22 cellular contexts compared by ENCODE assay signal in the genomic region with DNA sequence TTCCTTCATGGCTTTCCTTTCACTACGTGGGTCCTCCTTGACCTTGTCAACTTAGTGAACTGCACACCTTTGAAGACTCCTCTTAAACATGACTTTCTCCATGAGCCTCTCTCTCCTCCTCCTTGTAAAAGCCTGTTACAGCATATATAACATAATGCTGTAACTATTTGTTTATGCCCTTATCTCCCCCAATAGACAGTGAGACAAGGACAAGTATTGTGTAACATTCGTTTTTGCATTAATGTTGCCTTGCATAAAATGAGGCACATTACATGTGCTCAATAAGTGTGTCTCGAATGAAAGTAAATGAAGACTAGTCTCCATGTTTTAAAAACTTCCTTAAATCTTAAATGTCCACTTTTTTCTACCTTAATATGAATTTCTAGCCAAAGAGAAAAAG. TPM values are rescaled to one million over a fixed set of nuclear protein-coding genes. Genes with fewer than 3 reads are reported as not detected.
DNase-seq lines count a peak whose midpoint lies in the region; ATAC-seq, FAIRE-seq and TF ChIP-seq lines count a peak whose summit lies in the region.
"Had no signal": no experiment of that assay in that cellular context is flagged by ENCODE, and none has a peak within 500 bp of the region (broad histone marks: within the 10 kb centered on the region; RNA-seq: fewer than 3 reads in every experiment).

No MANE protein-coding gene starts in this region.

- H3K27ac ChIP-seq in IMR-90 (ENCODE audit: insufficient read depth, low read length) (no peak overlapping the region), K562 (ENCODE audit: extremely low read depth, low read depth, low read length) (no peak overlapping the region), pancreas (no peak overlapping the region)
- H3K27ac ChIP-seq: GM23248 had no signal

- POLR2A ChIA-PET in IMR-90 (lab: Charles Lee; ENCODE audit: unreplicated experiment) = no interaction called here
- POLR2A ChIA-PET in K562 (lab: Yijun Ruan, JAX) = no interaction called here

- CTCF ChIA-PET in IMR-90 (lab: Yijun Ruan, JAX) = no interaction called here
- CTCF ChIA-PET in K562 (lab: Yijun Ruan, JAX; ENCODE audit: low intra/inter-chr PET ratio) = no interaction called here

- no CpG with 5 or more reads among the region's 3 CpGs for WGBS in IMR-90 (ENCODE audit: extremely low coverage in 2 of 2, insufficient read length in 1 of 2), 2 experiments
- 9% methylated on average over 3 of the region's 3 CpGs for WGBS in K562 (ENCODE audit: insufficient coverage, low coverage, missing lambda C conversion rate)
- 54% methylated on average over 3 of the region's 3 CpGs for WGBS in pancreas, 2 donors

- no peak overlapping the region for H4K5ac ChIP-seq in IMR-90 (ENCODE audit: low read depth, low read length)

- H4K20me1 ChIP-seq in IMR-90 (ENCODE audit: insufficient read depth, low read length) = no peaks in the 10 kb centered on the region
- H4K20me1 ChIP-seq in K562 (replicated peaks; ENCODE audit: control insufficient read depth, insufficient read depth, low read length) = no peaks in the 10 kb centered on the region

- H3K56ac ChIP-seq in IMR-90 (ENCODE audit: extremely low read depth, insufficient read depth, low read length) = no peak overlapping the region

- TF ChIP-seq CTCF in IMR-90 (conservative IDR thresholded peaks at IDR 0.05; ENCODE audit: low read depth, low read length) (no peak), K562 (IDR thresholded peaks at IDR 0.05 in 2 of 3, conservative IDR thresholded peaks at IDR 0.05 in 1 of 3; ENCODE audit: insufficient read depth in 2 of 3, low read depth in 1 of 3, low read length in 3 of 3) (no peak), mesothelial cell of epicardium (IDR thresholded peaks at IDR 0.05; ENCODE audit: unreplicated experiment) (no peak), pancreas (IDR thresholded peaks at IDR 0.05) (no peak)

- no peak overlapping the region for H4K91ac ChIP-seq in IMR-90 (ENCODE audit: insufficient read depth, low read depth, low read length)

- H3K27me3 Mint-ChIP-seq in mesothelial cell of epicardium (ENCODE audit: low read depth) = no peaks in the 10 kb centered on the region

- H3K36me3 ChIP-seq in IMR-90 (ENCODE audit: control insufficient read depth, insufficient read depth, low read length) (no peaks in the 10 kb centered on the region), K562 (ENCODE audit: control insufficient read depth, insufficient read depth, low read length) (no peaks in the 10 kb centered on the region), pancreas (no peaks in the 10 kb centered on the region)

- no peak overlapping the region for H3K4me2 ChIP-seq in IMR-90 (ENCODE audit: low read depth, low read length)
- no peak overlapping the region for H3K4me2 ChIP-seq in K562 (ENCODE audit: insufficient read depth, low read length)

- H3K4me3 ChIP-seq in IMR-90 (ENCODE audit: insufficient read depth, low read depth, low read length) (no peak overlapping the region), K562 (no peak overlapping the region), pancreas (no peak overlapping the region)
- H3K4me3 ChIP-seq: GM23248 had no signal

- H3K4ac ChIP-seq in IMR-90 (ENCODE audit: low read depth, low read length) = no peak overlapping the region

- no TSS peak for BruUV-seq in IMR-90 (replicated peaks; lab: Mats Ljungman, UMichigan)
- no TSS peak for BruUV-seq in K562 (replicated peaks; lab: Mats Ljungman, UMichigan)

- H2BK5ac ChIP-seq in IMR-90 (ENCODE audit: low read depth, low read length, poor library complexity, severe bottlenecking) = no peak overlapping the region

- TF ChIP-seq RAD21 in IMR-90 (IDR thresholded peaks at IDR 0.05; ENCODE audit: low read length) (no peak), K562 (CRISPR knock-in tag; conservative IDR thresholded peaks at IDR 0.05 in 1 of 2, IDR thresholded peaks at IDR 0.05 in 1 of 2) (no peak)

- DNase-seq in IMR-90 = no peak
- no peak for DNase-seq in K562 (ENCODE audit: extremely low read depth in 1 of 4, low spot score in 3 of 4)
- DNase-seq in mesothelial cell of epicardium (ENCODE audit: low spot score in 2 of 2, unreplicated experiment in 2 of 2) = no peak
- DNase-seq in G401 (ENCODE audit: low spot score) = no peak
- DNase-seq in pancreas = no peak
- DNase-seq in activated naive CD4-positive, alpha-beta T cell (lab: John Stamatoyannopoulos, UW) = no peak
- DNase-seq: CD4-positive, CD25-positive, alpha-beta regulatory T cell; DMS 273 treated with DMSO at 0.1 percent for 48 hours; DND-41; GM23248; Kasumi-1; NCI-H1417; NCI-H2081 treated with DMSO at 0.1 percent for 48 hours; NCI-H2171 treated with DMSO at 0.1 percent for 48 hours; NCI-H524 treated with DMSO at 0.1 percent for 48 hours; PC-3; RPMI8226; SHP77; SW 1271 had no signal

- FAIRE-seq in K562 (lab: Jason Lieb, UNC) (no peak), pancreas (lab: Jason Lieb, UNC) (no peak)
- FAIRE-seq: GM12891 had no signal

- H3K9ac ChIP-seq in IMR-90 (ENCODE audit: low read depth, low read length) (no peak overlapping the region), K562 (ENCODE audit: insufficient read depth in 1 of 2, low read depth in 2 of 2, low read length in 2 of 2) (no peak overlapping the region)
- H3K9ac ChIP-seq: GM23248 had no signal

- no peak overlapping the region for H2BK120ac ChIP-seq in IMR-90 (ENCODE audit: low read depth, low read length)

- H3K36me3 Mint-ChIP-seq in mesothelial cell of epicardium = no peaks in the 10 kb centered on the region
- H3K36me3 Mint-ChIP-seq: CD4-positive, CD25-positive, alpha-beta regulatory T cell had no signal

- no peak overlapping the region for H2AK9ac ChIP-seq in IMR-90 (replicated peaks; ENCODE audit: low read depth, low read length, poor library complexity)

- no peak for ATAC-seq in IMR-90 (ENCODE audit: low read depth)
- no peak for ATAC-seq in K562
- no peak for ATAC-seq in GM19452 (IDR thresholded peaks at IDR 0.05; ENCODE audit: unreplicated experiment)
- ATAC-seq in pancreas = no peak
- ATAC-seq: HCT116, PC-3 had no signal

- no peak overlapping the region for H2BK20ac ChIP-seq in IMR-90 (ENCODE audit: low read depth, low read length)

- H3K79me2 ChIP-seq in K562 (ENCODE audit: control insufficient read depth, insufficient read depth, low read length) = no peaks in the 10 kb centered on the region

- H3K23ac ChIP-seq in IMR-90 (ENCODE audit: low read depth, low read length) = no peak overlapping the region

- H3K27ac Mint-ChIP-seq in mesothelial cell of epicardium = peak overlapping the region; percentile 76
- H3K27ac Mint-ChIP-seq: CD4-positive, CD25-positive, alpha-beta regulatory T cell had no signal

- H3K9me3 Mint-ChIP-seq in mesothelial cell of epicardium = no peaks in the 10 kb centered on the region

- TF ChIP-seq POLR2A in IMR-90 (IDR thresholded peaks at IDR 0.05; ENCODE audit: low read depth, low read length) (no peak), K562 (conservative IDR thresholded peaks at IDR 0.05) (no peak)

- H3K14ac ChIP-seq in IMR-90 (replicated peaks; ENCODE audit: low read depth, low read length) = no peak overlapping the region

- H3K79me1 ChIP-seq in IMR-90 (ENCODE audit: low read depth in 1 of 2, low read length in 2 of 2) = no peaks in the 10 kb centered on the region; a peak in 1 of 4 replicates

- H4K8ac ChIP-seq in IMR-90 (ENCODE audit: low read depth in 2 of 2, low read length in 2 of 2) = no peak overlapping the region

- H3K4me1 Mint-ChIP-seq in mesothelial cell of epicardium = peaks cover 37% of the 10 kb centered on the region

- H3K9me1 ChIP-seq in IMR-90 (ENCODE audit: insufficient read depth, low read length) = peaks cover 4% of the 10 kb centered on the region; the same call in 1 of the 2 replicates
- no peaks in the 10 kb centered on the region for H3K9me1 ChIP-seq in K562 (ENCODE audit: control insufficient read depth, insufficient read depth, low read length)

- no peaks in the 10 kb centered on the region for H3K9me3 ChIP-seq in IMR-90 (ENCODE audit: control insufficient read depth, insufficient read depth, low read length)
- no peaks in the 10 kb centered on the region for H3K9me3 ChIP-seq in K562 (replicated peaks; ENCODE audit: control insufficient read depth, insufficient read depth, low read depth, low read length)
- H3K9me3 ChIP-seq in pancreas = no peaks in the 10 kb centered on the region

- H3K4me1 ChIP-seq in IMR-90 (ENCODE audit: control insufficient read depth, insufficient read depth, low read length) (peaks cover 5% of the 10 kb centered on the region), K562 (replicated peaks in 1 of 2; ENCODE audit: control insufficient read depth in 2 of 2, insufficient read depth in 2 of 2, low read length in 2 of 2) (peaks cover 10 to 15% of the 10 kb centered on the region in 2 experiments; a peak in 4 of 5 replicates), pancreas (peaks cover 11 to 38% (median 37%) of the 10 kb centered on the region in 3 donors)

- no peak overlapping the region for H3K4me3 Mint-ChIP-seq in mesothelial cell of epicardium
- H3K4me3 Mint-ChIP-seq: CD4-positive, CD25-positive, alpha-beta regulatory T cell had no signal

- dilution Hi-C loops in IMR-90 (cut with HindIII; ENCODE audit: low sequenced_read_pairs, unreplicated experiment) = loop anchor here (25.0 kb wide), 1 partner anchor 130 kb away; the partner anchor contains the start of gene LAMB4

- H2AFZ ChIP-seq in IMR-90 (replicated peaks; ENCODE audit: low read length, poor library complexity) = no peak overlapping the region
- H2AFZ ChIP-seq in K562 (ENCODE audit: low read depth, low read length) = no peak overlapping the region
- H2AFZ ChIP-seq: GM23248 had no signal

- TF ChIP-seq EP300 in K562 (IDR thresholded peaks at IDR 0.05; ENCODE audit: low read length) = no peak

- in situ Hi-C loops in IMR-90 (cut with MboI; ENCODE audit: low sequenced_read_pairs) (no loop called here), K562 (cut with MboI) (no loop called here), G401 (cut with HindIII; ENCODE audit: low sequenced_read_pairs) (no loop called here)

- H2AK5ac ChIP-seq in IMR-90 (ENCODE audit: low read depth, low read length) = no peak overlapping the region

- H3K27me3 ChIP-seq in IMR-90 (ENCODE audit: control insufficient read depth, insufficient read depth, low read length) (no peaks in the 10 kb centered on the region), K562 (ENCODE audit: control insufficient read depth in 2 of 2, insufficient read depth in 2 of 2, low read length in 2 of 2) (peaks cover 0 to 4% of the 10 kb centered on the region in 2 experiments; a peak in 2 of 5 replicates), pancreas (no peaks in the 10 kb centered on the region)

- no peak overlapping the region for H3K18ac ChIP-seq in IMR-90 (ENCODE audit: low read depth, low read length)

- intact Hi-C loops in IMR-90 (cut with micrococcal nuclease) (no loop called here), K562 (cut with micrococcal nuclease) (no loop called here), pancreas (cut with DNase I) (no loop called here)

- no peak overlapping the region for H2BK15ac ChIP-seq in IMR-90 (ENCODE audit: low read depth, low read length)

RNA-seq across cellular contexts. Expression of gene LAMB1, which starts 4.3 kb away (rescaled TPM):
- total RNA-seq in IMR-90 (2012; rRNA removed) (117 TPM in 2 replicates), K562 (2014; rRNA removed) (10.2 and 10.5 TPM in 2 replicates), K562 (2014; rRNA removed; fragmentation: Illumina TruSeq; extraction: Trizol) (9.8 and 14.5 TPM in 2 replicates), K562 (2015; rRNA removed; fragmentation: Illumina TruSeq; extraction: Trizol) (17.7 and 18.1 TPM in 2 replicates), K562 (2021) (16.6 and 17.3 TPM in 2 replicates), mesothelial cell of epicardium (556 to 593 TPM (median 584 TPM) in 3 replicates), pancreas (100 to 1,000 TPM in 3 of 6 donors, 10 to 100 TPM in 3; 25.5 to 169 (median 101) TPM)
- polyA plus RNA-seq in IMR-90 (2012; rRNA removed) (97.5 and 114 TPM in 2 replicates), K562 (2011; rRNA removed) (12.3 and 21.6 TPM in 2 replicates), K562 (2014; fragmentation: Illumina TruSeq; extraction: Trizol) (13.7 and 14.3 TPM in 2 replicates), K562 (2014; fragmentation: Nextera tagmentation; extraction: Ambion mirVana) (10 to 100 TPM in 1 of 2 experiments, 1 to 10 TPM in 1; 6.0 to 11.7 TPM), K562 (2014; rRNA removed) (9.8 and 16.1 TPM in 2 replicates), pancreas (100 to 1,000 TPM; 137 to 167 TPM)
- polyA plus RNA-seq in IMR-90 (2012; cell fraction: cytosol; rRNA removed) = 83.3 and 90.8 TPM in 2 replicates
- 304 and 403 TPM in 2 replicates for polyA plus RNA-seq in IMR-90 (2012; cell fraction: nucleus; rRNA removed; ENCODE audit: low replicate concordance)
- 65.8 and 106 TPM in 2 replicates for total RNA-seq in K562 (2011; cell fraction: chromatin; rRNA removed; ENCODE audit: low replicate concordance)
- 51.9 and 59.0 TPM in 2 replicates for total RNA-seq in K562 (2011; cell fraction: nucleolus; rRNA removed)
- total RNA-seq in K562 (2011; cell fraction: nucleoplasm; rRNA removed) = 55.5 and 61.5 TPM in 2 replicates
- polyA plus RNA-seq in K562 (2011; cell fraction: cytosol; rRNA removed) = 12.5 and 21.5 TPM in 2 replicates
- 58.9 and 88.5 TPM in 2 replicates for polyA plus RNA-seq in K562 (2011; cell fraction: nucleus; rRNA removed)
- polyA plus RNA-seq in K562 (2012) = 15.6 and 25.8 TPM in 2 replicates
- polyA minus RNA-seq in K562 (2011; rRNA and poly(A)+ RNA removed) = 30.3 and 34.1 TPM in 2 replicates
- 18.7 and 26.3 TPM in 2 replicates for polyA minus RNA-seq in K562 (2011; cell fraction: cytosol; rRNA and poly(A)+ RNA removed)
- 29.2 and 49.0 TPM in 2 replicates for polyA minus RNA-seq in K562 (2011; cell fraction: nucleus; rRNA and poly(A)+ RNA removed)
- total RNA-seq in G401 (2014; rRNA removed; shearing (Covaris generic)) = 4.3 and 5.9 TPM in 2 replicates
